19 cellular contexts compared by ENCODE assay signal in the genomic region with DNA sequence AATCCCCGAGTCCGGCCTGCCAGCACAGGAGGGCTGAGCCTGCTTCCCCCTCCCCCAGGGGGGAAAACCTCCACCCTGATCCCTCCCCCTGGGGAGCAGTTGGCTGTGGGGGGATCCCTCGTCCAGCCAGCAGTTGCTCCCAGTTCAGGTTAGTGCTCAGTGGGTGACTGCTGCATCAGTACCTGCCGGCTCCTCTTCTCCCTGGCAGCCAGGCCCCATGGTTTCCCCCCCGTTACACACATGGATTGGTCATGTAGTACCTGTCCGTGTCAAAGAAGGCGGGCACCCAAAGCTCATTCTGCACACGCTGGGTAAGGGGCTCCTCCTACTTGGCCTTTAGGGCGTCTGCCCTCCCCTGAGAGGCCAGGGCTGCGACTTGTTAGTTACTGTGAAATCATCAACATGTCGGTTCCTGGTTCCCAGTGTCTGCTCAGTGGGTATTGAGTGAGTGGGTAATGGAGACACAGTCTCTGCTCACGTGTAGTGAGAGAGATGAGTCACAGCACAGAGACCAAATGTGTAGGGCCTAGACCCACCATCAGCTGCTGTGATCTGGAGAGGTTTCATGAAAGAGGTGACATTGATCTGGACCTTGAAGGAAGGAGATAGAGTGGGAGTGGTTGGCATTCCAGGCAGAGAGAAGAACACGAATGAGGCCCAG. TPM values are rescaled to one million over a fixed set of nuclear protein-coding genes. Genes with fewer than 3 reads are reported as not detected.
A peak's percentile ranks its signal among the peaks of the same experiment; 100 is the strongest.
DNase-seq lines count a peak whose midpoint lies in the region; ATAC-seq and TF ChIP-seq lines count a peak whose summit lies in the region.
"Had no signal": no experiment of that assay in that cellular context is flagged by ENCODE, and none has a peak within 500 bp of the region (broad histone marks: within the 10 kb centered on the region; RNA-seq: fewer than 3 reads in every experiment).

No MANE protein-coding gene starts in this region.

- POLR2A ChIA-PET in activated CD4-positive, alpha-beta T cell treated with anti-CD3 and anti-CD28 coated beads for 36 hours (lab: Charles Lee): interaction anchor here (0.6 kb wide), 1 partner anchor 27 kb away, joined by 3 read pairs; no protein-coding TSS in a partner anchor

- peaks cover 13% of the 10 kb centered on the region for H3K4me1 Mint-ChIP-seq in activated CD4-positive, alpha-beta T cell treated with anti-CD3 and anti-CD28 coated beads for 36 hours
- H3K4me1 Mint-ChIP-seq in activated T-helper 1 cell treated with anti-CD3 and anti-CD28 coated beads, Interleukin-12 subunit alpha, Interleukin-12 subunit beta, Interleukin-2, Interleukin-4 antibody, amounts not matched to agents 30 ng/mL and 10 ng/mL and 1 ng/mL, durations not matched to agents 14 hours and 24 hours and 36 hours (ENCODE audit: low read depth): peaks cover 25% of the 10 kb centered on the region
- H3K4me1 Mint-ChIP-seq: endodermal cell, GM23338 had no signal

- H3K27ac Mint-ChIP-seq in activated CD4-positive, alpha-beta T cell treated with anti-CD3 and anti-CD28 coated beads for 36 hours: peak overlapping the region; percentile 23
- peak overlapping the region; percentile 75 for H3K27ac Mint-ChIP-seq in activated T-helper 1 cell treated with anti-CD3 and anti-CD28 coated beads, Interleukin-12 subunit alpha, Interleukin-12 subunit beta, Interleukin-2, Interleukin-4 antibody, amounts not matched to agents 30 ng/mL and 10 ng/mL and 1 ng/mL, durations not matched to agents 14 hours and 24 hours and 36 hours
- H3K27ac Mint-ChIP-seq: endodermal cell, GM23338 had no signal

- no peak overlapping the region for H3K4me3 Mint-ChIP-seq in activated CD4-positive, alpha-beta T cell treated with anti-CD3 and anti-CD28 coated beads for 36 hours
- no peak overlapping the region for H3K4me3 Mint-ChIP-seq in activated T-helper 1 cell treated with anti-CD3 and anti-CD28 coated beads, Interleukin-12 subunit alpha, Interleukin-12 subunit beta, Interleukin-2, Interleukin-4 antibody, amounts not matched to agents 30 ng/mL and 10 ng/mL and 1 ng/mL, durations not matched to agents 14 hours and 24 hours and 36 hours
- H3K4me3 Mint-ChIP-seq: endodermal cell, GM23338 had no signal

- ATAC-seq in activated CD4-positive, alpha-beta T cell treated with anti-CD3 and anti-CD28 coated beads for 36 hours: no peak
- ATAC-seq: GM23338, heart left ventricle, lower lobe of right lung, pancreas, SK-N-SH treated with all-trans-retinoic acid at 6 μM for 48 hours had no signal

- intact Hi-C loops in activated CD4-positive, alpha-beta T cell treated with anti-CD3 and anti-CD28 coated beads for 36 hours (cut with DNase I, micrococcal nuclease): no loop called here
- intact Hi-C loops in activated T-helper 1 cell treated with anti-CD3 and anti-CD28 coated beads, Interleukin-12 subunit alpha, Interleukin-12 subunit beta, Interleukin-2, Interleukin-4 antibody, amounts not matched to agents 30 ng/mL and 10 ng/mL and 1 ng/mL, durations not matched to agents 14 hours and 24 hours and 36 hours (cut with micrococcal nuclease): no loop called here
- intact Hi-C loops in posterior vena cava (cut with DNase I): no loop called here

- CTCF ChIA-PET in activated CD4-positive, alpha-beta T cell treated with anti-CD3 and anti-CD28 coated beads for 36 hours (lab: Charles Lee): interaction anchor here (0.6 kb wide), 1 partner anchor 12 kb away, joined by 4 read pairs; a partner anchor contains a TSS

- no peaks in the 10 kb centered on the region for H3K9me3 Mint-ChIP-seq in activated CD4-positive, alpha-beta T cell treated with anti-CD3 and anti-CD28 coated beads for 36 hours (ENCODE audit: low read depth)
- H3K9me3 Mint-ChIP-seq in activated T-helper 1 cell treated with anti-CD3 and anti-CD28 coated beads, Interleukin-12 subunit alpha, Interleukin-12 subunit beta, Interleukin-2, Interleukin-4 antibody, amounts not matched to agents 30 ng/mL and 10 ng/mL and 1 ng/mL, durations not matched to agents 14 hours and 24 hours and 36 hours: no peaks in the 10 kb centered on the region
- H3K9me3 Mint-ChIP-seq: endodermal cell, GM23338 had no signal

- peaks cover 50% of the 10 kb centered on the region for H3K36me3 Mint-ChIP-seq in activated CD4-positive, alpha-beta T cell treated with anti-CD3 and anti-CD28 coated beads for 36 hours (ENCODE audit: low read depth)
- H3K36me3 Mint-ChIP-seq in activated T-helper 1 cell treated with anti-CD3 and anti-CD28 coated beads, Interleukin-12 subunit alpha, Interleukin-12 subunit beta, Interleukin-2, Interleukin-4 antibody, amounts not matched to agents 30 ng/mL and 10 ng/mL and 1 ng/mL, durations not matched to agents 14 hours and 24 hours and 36 hours (ENCODE audit: low read depth): peaks cover 61% of the 10 kb centered on the region

- in situ Hi-C loops in GM13976 (cut with MboI; ENCODE audit: low sequenced_read_pairs, unreplicated experiment): no loop called here

- no peaks in the 10 kb centered on the region for H3K27me3 Mint-ChIP-seq in activated CD4-positive, alpha-beta T cell treated with anti-CD3 and anti-CD28 coated beads for 36 hours
- no peaks in the 10 kb centered on the region for H3K27me3 Mint-ChIP-seq in activated T-helper 1 cell treated with anti-CD3 and anti-CD28 coated beads, Interleukin-12 subunit alpha, Interleukin-12 subunit beta, Interleukin-2, Interleukin-4 antibody, amounts not matched to agents 30 ng/mL and 10 ng/mL and 1 ng/mL, durations not matched to agents 14 hours and 24 hours and 36 hours (ENCODE audit: insufficient read depth)

- TF ChIP-seq CTCF in GM13976 (IDR thresholded peaks at IDR 0.05; ENCODE audit: borderline replicate concordance, control extremely low read depth, extremely low read depth, insufficient read depth, missing control alignments): no peak

- no peak for DNase-seq in activated CD4-positive, alpha-beta T cell treated with anti-CD3 and anti-CD28 coated beads for 36 hours
- DNase-seq in activated CD4-positive, alpha-beta T cell treated with anti-CD3 and anti-CD28 coated beads, Interleukin-2, amount 50 U/mL, for 4 hours: no peak
- DNase-seq in GM13976 (ENCODE audit: low spot score) (peak; percentile 57), posterior vena cava (ENCODE audit: low spot score) (peak; percentile 62), NCI-H2171 (lab: John Stamatoyannopoulos, UW) (no peak), midbrain (lab: John Stamatoyannopoulos, UW) (no peak), AG08396 (ENCODE audit: low spot score) (no peak)
- DNase-seq in activated T-helper 1 cell treated with anti-CD3 and anti-CD28 coated beads, Interleukin-12 subunit alpha, Interleukin-12 subunit beta, Interleukin-2, Interleukin-4 antibody, amounts not matched to agents 30 ng/mL and 10 ng/mL and 1 ng/mL, durations not matched to agents 14 hours and 24 hours and 36 hours (ENCODE audit: low spot score): no peak
- DNase-seq: activated CD4-positive, alpha-beta T cell treated with anti-CD3 and anti-CD28 coated beads, Interleukin-2, amount 50 U/mL, for 1 hour; activated T-cell treated with anti-CD3 and anti-CD28 coated beads, Interleukin-2, amount 50 U/mL, for 48 hours; endodermal cell; heart left ventricle; lower lobe of right lung; substantia nigra had no signal

RNA-seq across cellular contexts. Expression of a gene that starts 11.5 kb away (rescaled TPM):
- 10 to 100 TPM; 46.5 to 54.2 TPM for total RNA-seq in activated CD4-positive, alpha-beta T cell treated with anti-CD3 and anti-CD28 coated beads for 36 hours
- 79.9 and 81.9 TPM in 2 replicates for total RNA-seq in activated T-helper 1 cell treated with anti-CD3 and anti-CD28 coated beads, Interleukin-12 subunit alpha, Interleukin-12 subunit beta, Interleukin-2, Interleukin-4 antibody, amounts not matched to agents 30 ng/mL and 10 ng/mL and 1 ng/mL, durations not matched to agents 14 hours and 24 hours and 36 hours
- 10 to 100 TPM; 30.5 to 42.9 TPM for total RNA-seq in posterior vena cava

RNA-seq across cellular contexts. Expression of a gene that starts 14.8 kb away (rescaled TPM):
- total RNA-seq in activated CD4-positive, alpha-beta T cell treated with anti-CD3 and anti-CD28 coated beads for 36 hours: not detected
- not detected in 2 replicates for total RNA-seq in activated T-helper 1 cell treated with anti-CD3 and anti-CD28 coated beads, Interleukin-12 subunit alpha, Interleukin-12 subunit beta, Interleukin-2, Interleukin-4 antibody, amounts not matched to agents 30 ng/mL and 10 ng/mL and 1 ng/mL, durations not matched to agents 14 hours and 24 hours and 36 hours
- not detected for total RNA-seq in posterior vena cava
- total RNA-seq: ascending aorta, endodermal cell, heart left ventricle, lower lobe of right lung, skeletal muscle tissue had no signal

Comparison
In these comparisons a context has a peak if more than half of its experiments do, and no peak if none do; other contexts are left out.
1. DNase-seq: peak in GM13976 (single experiment) and posterior vena cava (single experiment); none in activated CD4-positive, alpha-beta T cell treated with anti-CD3 and anti-CD28 coated beads for 36 hours (single experiment), activated CD4-positive, alpha-beta T cell treated with anti-CD3 and anti-CD28 coated beads, Interleukin-2, amount 50 U/mL, for 4 hours (0 of 2), activated T-helper 1 cell treated with anti-CD3 and anti-CD28 coated beads, Interleukin-12 subunit alpha, Interleukin-12 subunit beta, Interleukin-2, Interleukin-4 antibody, amounts not matched to agents 30 ng/mL and 10 ng/mL and 1 ng/mL, durations not matched to agents 14 hours and 24 hours and 36 hours (single experiment), NCI-H2171 (single experiment), midbrain (single experiment) and AG08396 (single experiment).